In genomic region chr7:8396294-8396693, GRCh38 we compare ENCODE assay signal across 9 cellular contexts. TPM values are rescaled to one million over a fixed set of nuclear protein-coding genes. Genes with fewer than 3 reads are reported as not detected.
"Had no signal": no experiment of that assay in that cellular context is flagged by ENCODE, and none has a peak within 500 bp of the region (broad histone marks: within the 10 kb centered on the region; RNA-seq: fewer than 3 reads in every experiment).

No MANE protein-coding gene starts in this region.

- FAIRE-seq: HTR-8/SVneo had no signal

- H3K4me3 ChIP-seq: GM23248, HAP-1 had no signal

- ATAC-seq: HCT116 had no signal

- H3K36me3 ChIP-seq: HAP-1 had no signal

- DNase-seq: GM23248, GOT3, H7, HFFc6, KG1 had no signal

RNA-seq across cellular contexts. Expression of gene NXPH1, which starts 37.1 kb away (rescaled TPM):
- total RNA-seq: GM23248, HFFc6 had no signal
- polyA plus RNA-seq: GM23248, IgD-negative memory B cell had no signal
